Comparison of ENCODE assay signal across 21 cellular contexts in genomic region chr1:69711159-69711930, GRCh38.
DNase-seq lines count a peak whose midpoint lies in the region; ATAC-seq and TF ChIP-seq lines count a peak whose summit lies in the region.
"Had no signal": no experiment of that assay in that cellular context is flagged by ENCODE, and none has a peak within 500 bp of the region (broad histone marks: within the 10 kb centered on the region; RNA-seq: fewer than 3 reads in every experiment).

No MANE protein-coding gene starts in this region.

- H4K8ac ChIP-seq in mesendoderm (ENCODE audit: low read depth, low read length), result no peak overlapping the region

- H3K23ac ChIP-seq in mesendoderm (ENCODE audit: low read length), result no peak overlapping the region

- no peaks in the 10 kb centered on the region for H3K9me3 ChIP-seq in heart left ventricle
- H3K9me3 ChIP-seq in A673 (ENCODE audit: low read depth, low read length, poor library complexity, severe bottlenecking), result no peaks in the 10 kb centered on the region
- H3K9me3 ChIP-seq in WERI-Rb-1 (ENCODE audit: severe bottlenecking), result no peaks in the 10 kb centered on the region
- H3K9me3 ChIP-seq: HAP-1, SJSA1 had no signal

- H3K4me1 ChIP-seq in ACC112 (ENCODE audit: control insufficient read depth, insufficient read depth, low read length, unreplicated experiment) (peaks cover 9% of the 10 kb centered on the region), heart left ventricle (peaks cover 0 to 20% (median 5%) of the 10 kb centered on the region in 12 donors), mesendoderm (ENCODE audit: control insufficient read depth, low read depth, low read length) (peaks cover 3% of the 10 kb centered on the region), A673 (ENCODE audit: insufficient read depth, low read length, poor library complexity, severe bottlenecking) (peaks cover 19% of the 10 kb centered on the region)
- H3K4me1 ChIP-seq: HAP-1, SJSA1 had no signal

- peak overlapping the region; percentile 39 for H3K18ac ChIP-seq in mesendoderm (ENCODE audit: low read length)

- 40 to 53% (median 47%) methylated on average over 4 of the region's 4 CpGs for WGBS in heart left ventricle, 4 donors
- WGBS in mesendoderm (ENCODE audit: extremely low coverage, insufficient coverage, low lambda C conversion rate), result no CpG with 5 or more reads among the region's 4 CpGs

- intact Hi-C loops in heart left ventricle (cut with DNase I), result no loop called here
- intact Hi-C loops in A673 (cut with micrococcal nuclease; ENCODE audit: unreplicated experiment), result no loop called here

- H3K36me3 ChIP-seq in ACC112 (ENCODE audit: insufficient read depth, low read length) (no peaks in the 10 kb centered on the region), heart left ventricle (no peaks in the 10 kb centered on the region), mesendoderm (ENCODE audit: control insufficient read depth, insufficient read depth, low read length) (no peaks in the 10 kb centered on the region), A673 (ENCODE audit: insufficient read depth, low read length, poor library complexity, severe bottlenecking) (no peaks in the 10 kb centered on the region), WERI-Rb-1 (no peaks in the 10 kb centered on the region)
- H3K36me3 ChIP-seq: HAP-1, SJSA1 had no signal

- POLR2A ChIA-PET in A673 (lab: Charles Lee; ENCODE audit: low non-redundant PET), result no interaction called here

- no peak overlapping the region for H2AK5ac ChIP-seq in mesendoderm (ENCODE audit: low read length)

- H3K4me3 ChIP-seq in ACC112 (ENCODE audit: low read depth, low read length) (no peak overlapping the region), heart left ventricle (no peak overlapping the region), mesendoderm (ENCODE audit: low read length) (no peak overlapping the region), A673 (ENCODE audit: low read depth, low read length, poor library complexity, severe bottlenecking) (no peak overlapping the region), WERI-Rb-1 (ENCODE audit: low read depth, low read length) (no peak overlapping the region)
- H3K4me3 ChIP-seq: HAP-1, SJSA1 had no signal

- no peak overlapping the region for H3K4ac ChIP-seq in mesendoderm (ENCODE audit: low read depth, low read length)

- ATAC-seq in heart left ventricle, result peak; percentile 42 to 86 (median 74)
- ATAC-seq in GM21576 (IDR thresholded peaks at IDR 0.05; ENCODE audit: unreplicated experiment), result no peak

- H2BK5ac ChIP-seq in mesendoderm (ENCODE audit: low read length), result no peak overlapping the region

- H3K4me2 ChIP-seq in mesendoderm (ENCODE audit: low read length), result no peak overlapping the region

- H3K56ac ChIP-seq in mesendoderm (ENCODE audit: low read length), result no peak overlapping the region

- H3K27ac ChIP-seq in ACC112 (ENCODE audit: low read depth, low read length), result no peak overlapping the region
- H3K27ac ChIP-seq in heart left ventricle, result peak overlapping the region in 2 of 12 donors; percentile 9 to 11
- H3K27ac ChIP-seq in mesendoderm (ENCODE audit: low read depth, low read length), result no peak overlapping the region
- H3K27ac ChIP-seq in A673 (ENCODE audit: low read depth, low read length, poor library complexity, severe bottlenecking), result no peak overlapping the region
- H3K27ac ChIP-seq in WERI-Rb-1, result no peak overlapping the region
- H3K27ac ChIP-seq: C4-2B, HL-60, SJSA1 had no signal

- H3K27me3 ChIP-seq in ACC112 (ENCODE audit: insufficient read depth, low read length) (no peaks in the 10 kb centered on the region), heart left ventricle (no peaks in the 10 kb centered on the region), mesendoderm (ENCODE audit: insufficient read depth, low read length, poor library complexity) (no peaks in the 10 kb centered on the region), A673 (replicated peaks; ENCODE audit: insufficient read depth, low read depth, low read length, poor library complexity) (no peaks in the 10 kb centered on the region), WERI-Rb-1 (ENCODE audit: insufficient read depth, low read depth, severe bottlenecking) (no peaks in the 10 kb centered on the region)
- H3K27me3 ChIP-seq: SJSA1 had no signal

- no peaks in the 10 kb centered on the region for H3K79me2 ChIP-seq in ACC112 (ENCODE audit: control insufficient read depth, insufficient read depth, low read length, unreplicated experiment)
- no peaks in the 10 kb centered on the region for H3K79me2 ChIP-seq in mesendoderm (ENCODE audit: control insufficient read depth, insufficient read depth, low read length)

- no peaks in the 10 kb centered on the region for H3K79me1 ChIP-seq in mesendoderm (ENCODE audit: low read length)

- H2BK120ac ChIP-seq in mesendoderm (ENCODE audit: low read depth, low read length), result no peak overlapping the region

- BruUV-seq in A673 (replicated peaks; lab: Mats Ljungman, UMichigan), result no TSS peak

- CTCF ChIA-PET in A673 (lab: Charles Lee), result no interaction called here

- TF ChIP-seq POLR2A in heart left ventricle (IDR thresholded peaks at IDR 0.05), result no peak

- no peak overlapping the region for H2BK15ac ChIP-seq in mesendoderm (replicated peaks; ENCODE audit: low read depth)

- TF ChIP-seq CTCF in heart left ventricle (IDR thresholded peaks at IDR 0.05), result no peak
- TF ChIP-seq CTCF in A673 (conservative IDR thresholded peaks at IDR 0.05; ENCODE audit: low read depth, low read length), result no peak
- TF ChIP-seq CTCF in WERI-Rb-1 (IDR thresholded peaks at IDR 0.05; ENCODE audit: low read depth, low read length), result no peak

- peak overlapping the region; percentile 50 for H2AFZ ChIP-seq in ACC112 (ENCODE audit: low read length, unreplicated experiment)

- no peak overlapping the region for H3K9ac ChIP-seq in mesendoderm (ENCODE audit: low read length)

- peak; percentile 18 for DNase-seq in M059J (ENCODE audit: low read depth)
- DNase-seq in heart left ventricle, result no peak
- DNase-seq in mesendoderm, result no peak
- no peak for DNase-seq in A673 (ENCODE audit: low spot score)
- DNase-seq in WERI-Rb-1, result no peak
- DNase-seq in NCI-H1105 (lab: John Stamatoyannopoulos, UW), result no peak
- DNase-seq: AML-193, DND-41, NCI-H1092 treated with DMSO at 0.1 percent for 48 hours, NCI-H1694 treated with DMSO at 0.1 percent for 48 hours, NCI-H2107, NCI-H226, NCI-H524, NCI-H82, SW 1271 had no signal

- no peak overlapping the region for H4K5ac ChIP-seq in mesendoderm (ENCODE audit: low read length)
